6 cellular contexts compared by ENCODE assay signal in the genomic region with DNA sequence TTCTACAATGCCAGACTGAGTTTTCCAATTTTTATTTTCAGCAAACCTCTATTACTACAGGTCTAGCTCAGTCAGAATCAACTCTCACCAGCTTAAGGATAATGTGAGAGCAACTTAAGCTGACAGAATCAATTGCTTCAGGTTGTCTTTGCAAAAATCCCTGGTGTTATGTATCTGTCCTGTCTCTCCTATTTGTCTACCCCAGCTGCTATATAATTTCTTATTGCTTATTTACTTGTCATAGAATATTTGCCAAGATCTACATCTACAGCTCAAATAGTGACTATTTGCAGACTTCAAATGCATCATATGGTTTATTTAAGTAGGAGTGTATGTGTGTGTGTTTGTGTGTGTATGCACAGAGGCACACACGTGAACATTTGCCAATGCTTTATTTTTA. TPM values are rescaled to one million over a fixed set of nuclear protein-coding genes. Genes with fewer than 3 reads are reported as not detected.
"Had no signal": no experiment of that assay in that cellular context is flagged by ENCODE, and none has a peak within 500 bp of the region (broad histone marks: within the 10 kb centered on the region; RNA-seq: fewer than 3 reads in every experiment).

No MANE protein-coding gene starts in this region.

- H3K4me2 ChIP-seq: GM23338 had no signal

- DNase-seq: H9, HCEC 1CT had no signal

- H3K36me3 Mint-ChIP-seq: IgD-negative memory B cell had no signal

- ATAC-seq: GM23338, HepG2 had no signal

- H3K27ac Mint-ChIP-seq: GM23338, H9, IgD-negative memory B cell had no signal

- H2AFZ ChIP-seq: GM23338 had no signal

- H3K4me3 ChIP-seq: GM23338 had no signal

RNA-seq across cellular contexts. Expression of gene FOXG1, which starts 54.1 kb away (rescaled TPM):
- total RNA-seq: HepG2, HT-29 had no signal
- polyA plus RNA-seq: HepG2, IgD-negative memory B cell had no signal
